Comparison of ENCODE assay signal across 11 cellular contexts in genomic region chr2:161199885-161200284, GRCh38. TPM values are rescaled to one million over a fixed set of nuclear protein-coding genes. Genes with fewer than 3 reads are reported as not detected.
A peak's percentile ranks its signal among the peaks of the same experiment; 100 is the strongest.
DNase-seq lines count a peak whose midpoint lies in the region; ATAC-seq lines count a peak whose summit lies in the region.
"Had no signal": no experiment of that assay in that cellular context is flagged by ENCODE, and none has a peak within 500 bp of the region (broad histone marks: within the 10 kb centered on the region; RNA-seq: fewer than 3 reads in every experiment).

No MANE protein-coding gene starts in this region.

- H3K79me1 ChIP-seq in mesendoderm (ENCODE audit: low read length), result no peaks in the 10 kb centered on the region

- H3K23ac ChIP-seq in mesendoderm (ENCODE audit: low read length), result no peak overlapping the region

- H3K4me2 ChIP-seq in mesendoderm (ENCODE audit: low read length), result no peak overlapping the region

- H3K56ac ChIP-seq in mesendoderm (ENCODE audit: low read length), result no peak overlapping the region

- no peak overlapping the region for H4K5ac ChIP-seq in mesendoderm (ENCODE audit: low read length)

- H3K4me1 Mint-ChIP-seq in natural killer cell treated with Interleukin-12 subunit alpha and Interleukin-12 subunit beta and Interleukin-15 and Interleukin-18, amount 100 ng/mL, for 72 hours (ENCODE audit: low read depth in 2 of 2), result peaks cover 37 to 56% of the 10 kb centered on the region in 2 donors

- H3K9ac ChIP-seq in mesendoderm (ENCODE audit: low read length), result no peak overlapping the region

- H2BK120ac ChIP-seq in mesendoderm (ENCODE audit: low read depth, low read length), result no peak overlapping the region

- H3K36me3 Mint-ChIP-seq in natural killer cell treated with Interleukin-12 subunit alpha and Interleukin-12 subunit beta and Interleukin-15 and Interleukin-18, amount 100 ng/mL, for 72 hours, result peaks cover 39% of the 10 kb centered on the region

- no peaks in the 10 kb centered on the region for H3K36me3 ChIP-seq in mesendoderm (ENCODE audit: control insufficient read depth, insufficient read depth, low read length)

- no peak overlapping the region for H3K27ac ChIP-seq in mesendoderm (ENCODE audit: low read depth, low read length)

- no peak overlapping the region for H2BK15ac ChIP-seq in mesendoderm (replicated peaks; ENCODE audit: low read depth)

- peak; percentile 91 for ATAC-seq in GM18907 (IDR thresholded peaks at IDR 0.05; ENCODE audit: unreplicated experiment)
- ATAC-seq in HG02610 (IDR thresholded peaks at IDR 0.05; ENCODE audit: unreplicated experiment), result peak; percentile 92
- peak; percentile 70 to 73 for ATAC-seq in natural killer cell treated with Interleukin-12 subunit alpha and Interleukin-12 subunit beta and Interleukin-15 and Interleukin-18, amount 100 ng/mL, for 72 hours

- H3K27me3 Mint-ChIP-seq in natural killer cell treated with Interleukin-12 subunit alpha and Interleukin-12 subunit beta and Interleukin-15 and Interleukin-18, amount 100 ng/mL, for 72 hours, result no peaks in the 10 kb centered on the region
- H3K27me3 Mint-ChIP-seq: dendritic cell treated with granulocyte-macrophage colony-stimulating factor and Interleukin-4, amounts not matched to agents 40 ng/mL and 50 ng/mL, for 4 days had no signal

- no peaks in the 10 kb centered on the region for H3K79me2 ChIP-seq in mesendoderm (ENCODE audit: control insufficient read depth, insufficient read depth, low read length)

- no peak overlapping the region for H2BK5ac ChIP-seq in mesendoderm (ENCODE audit: low read length)

- H3K4me3 ChIP-seq in mesendoderm (ENCODE audit: low read length), result no peak overlapping the region

- peak overlapping the region; percentile 64 for H3K4me3 Mint-ChIP-seq in natural killer cell treated with Interleukin-12 subunit alpha and Interleukin-12 subunit beta and Interleukin-15 and Interleukin-18, amount 100 ng/mL, for 72 hours
- H3K4me3 Mint-ChIP-seq: dendritic cell treated with granulocyte-macrophage colony-stimulating factor and Interleukin-4, amounts not matched to agents 40 ng/mL and 50 ng/mL, for 4 days had no signal

- no peaks in the 10 kb centered on the region for H3K9me3 Mint-ChIP-seq in natural killer cell treated with Interleukin-12 subunit alpha and Interleukin-12 subunit beta and Interleukin-15 and Interleukin-18, amount 100 ng/mL, for 72 hours
- H3K9me3 Mint-ChIP-seq: dendritic cell treated with granulocyte-macrophage colony-stimulating factor and Interleukin-4, amounts not matched to agents 40 ng/mL and 50 ng/mL, for 4 days had no signal

- no peak overlapping the region for H3K4ac ChIP-seq in mesendoderm (ENCODE audit: low read depth, low read length)

- no peaks in the 10 kb centered on the region for H3K27me3 ChIP-seq in mesendoderm (ENCODE audit: insufficient read depth, low read length, poor library complexity)

- peak overlapping the region; percentile 69 to 70 for H3K27ac Mint-ChIP-seq in natural killer cell treated with Interleukin-12 subunit alpha and Interleukin-12 subunit beta and Interleukin-15 and Interleukin-18, amount 100 ng/mL, for 72 hours
- H3K27ac Mint-ChIP-seq: dendritic cell treated with granulocyte-macrophage colony-stimulating factor and Interleukin-4, amounts not matched to agents 40 ng/mL and 50 ng/mL, for 4 days had no signal

- no peak overlapping the region for H2AK5ac ChIP-seq in mesendoderm (ENCODE audit: low read length)

- no CpG with 5 or more reads among the region's 1 CpG for WGBS in mesendoderm (ENCODE audit: extremely low coverage, insufficient coverage, low lambda C conversion rate)

- no peaks in the 10 kb centered on the region for H3K4me1 ChIP-seq in mesendoderm (ENCODE audit: control insufficient read depth, low read depth, low read length)

- no peak overlapping the region for H4K8ac ChIP-seq in mesendoderm (ENCODE audit: low read depth, low read length)

- DNase-seq in LHCN-M2 (ENCODE audit: low read depth), result peak; percentile 19
- DNase-seq in natural killer cell treated with Interleukin-12 subunit alpha and Interleukin-12 subunit beta and Interleukin-15 and Interleukin-18, amount 100 ng/mL, for 72 hours (ENCODE audit: low spot score), result no peak
- DNase-seq in ureter (ENCODE audit: low spot score), result no peak
- no peak for DNase-seq in stimulated activated CD4-positive, alpha-beta T cell treated with anti-CD3 and anti-CD28 coated beads, Interleukin-2, amount 100 ng/mL, for 24 hours
- DNase-seq in mesendoderm, result no peak
- no peak for DNase-seq in NK-92 treated with Interleukin-12 subunit alpha and Interleukin-12 subunit beta, amount 100 ng/mL, for 24 hours (lab: John Stamatoyannopoulos, UW)
- DNase-seq: NCI-H187, T1000 had no signal

- no peak overlapping the region for H3K18ac ChIP-seq in mesendoderm (ENCODE audit: low read length)

RNA-seq across cellular contexts. Expression of gene TANK, which starts 39.7 kb away (rescaled TPM):
- total RNA-seq in LHCN-M2 (2014; rRNA removed) (56.3 and 64.5 TPM in 2 replicates), ureter (81.2 TPM)
- 24.9 TPM for polyA plus RNA-seq in LHCN-M2 (2012)
- total RNA-seq in natural killer cell treated with Interleukin-12 subunit alpha and Interleukin-12 subunit beta and Interleukin-15 and Interleukin-18, amount 100 ng/mL, for 72 hours, result 100 to 1,000 TPM; 346 to 459 TPM
- 19.6 TPM for polyA plus RNA-seq in mesendoderm (2013, experiment 1 of 2)
- polyA plus RNA-seq in mesendoderm (2013, experiment 2 of 2), result 19.5 TPM
